ENCODE assay signal across 16 cellular contexts in genomic region chr10:118531105-118531851, GRCh38.
DNase-seq lines count a peak whose midpoint lies in the region; ATAC-seq, FAIRE-seq and TF ChIP-seq lines count a peak whose summit lies in the region.
"Had no signal": no experiment of that assay in that cellular context is flagged by ENCODE, and none has a peak within 500 bp of the region (broad histone marks: within the 10 kb centered on the region; RNA-seq: fewer than 3 reads in every experiment).

No MANE protein-coding gene starts in this region.

- peaks cover 3% of the 10 kb centered on the region for H3K27me3 Mint-ChIP-seq in HFFc6 (ENCODE audit: insufficient read depth)
- peaks cover 10 to 27% (median 13%) of the 10 kb centered on the region in 5 donors for H3K27me3 Mint-ChIP-seq in naive thymus-derived CD8-positive, alpha-beta T cell

- peaks cover 14% of the 10 kb centered on the region for H3K4me1 Mint-ChIP-seq in HFFc6 (ENCODE audit: low read depth)
- no peaks in the 10 kb centered on the region for H3K4me1 Mint-ChIP-seq in naive thymus-derived CD8-positive, alpha-beta T cell
- H3K4me1 Mint-ChIP-seq: stimulated activated naive B cell treated with anti-CD40 and anti-IgM and Interleukin-4, amounts not matched to agents 10 μg/mL and 1 μg/mL and 100 μg/mL, for 72 hours had no signal

- H3K36me3 Mint-ChIP-seq in HFFc6 (ENCODE audit: low read depth), result no peaks in the 10 kb centered on the region
- H3K36me3 Mint-ChIP-seq in naive thymus-derived CD8-positive, alpha-beta T cell, result no peaks in the 10 kb centered on the region
- H3K36me3 Mint-ChIP-seq: activated naive CD8-positive, alpha-beta T cell; stimulated activated naive B cell treated with anti-CD40 and anti-IgM and Interleukin-4, amounts not matched to agents 10 μg/mL and 1 μg/mL and 100 μg/mL, for 72 hours had no signal

- POLR2A ChIA-PET in naive thymus-derived CD8-positive, alpha-beta T cell (lab: Charles Lee), result no interaction called here

- intact Hi-C loops in left ventricle myocardium superior (cut with micrococcal nuclease), result no loop called here

- peak overlapping the region; percentile 4; the same call in 1 of the 2 replicates for H3K4me3 Mint-ChIP-seq in HFFc6
- H3K4me3 Mint-ChIP-seq in naive thymus-derived CD8-positive, alpha-beta T cell, result peak overlapping the region in 1 of 10 donors; percentile 12
- H3K4me3 Mint-ChIP-seq: activated naive CD8-positive, alpha-beta T cell; stimulated activated naive B cell treated with anti-CD40 and anti-IgM and Interleukin-4, amounts not matched to agents 10 μg/mL and 1 μg/mL and 100 μg/mL, for 72 hours; T-helper 1 cell treated with Interleukin-12 subunit alpha and Interleukin-12 subunit beta and Interleukin-4 antibody, amounts not matched to agents 30 μg/mL and 1 μg/mL, for 36 hours had no signal

- FAIRE-seq in GM12891 (lab: Jason Lieb, UNC), result no peak

- DNase-seq in AG20443 (ENCODE audit: low spot score), result peak; percentile 56
- DNase-seq in HFFc6, result no peak
- DNase-seq in SHP77 treated with DMSO at 0.1 percent for 48 hours (lab: John Stamatoyannopoulos, UW), result peak; percentile 34
- no peak for DNase-seq in left ventricle myocardium superior
- DNase-seq in GM12891 (ENCODE audit: insufficient read length, low spot score), result no peak
- no peak for DNase-seq in naive thymus-derived CD8-positive, alpha-beta T cell
- no peak for DNase-seq in C1 segment of cervical spinal cord (lab: John Stamatoyannopoulos, UW)
- DNase-seq: BE2C; esophagus squamous epithelium; H7; NCI-H1436 treated with DMSO at 0.1 percent for 48 hours; stimulated activated CD4-positive, alpha-beta T cell treated with anti-CD3 and anti-CD28 coated beads, Interleukin-2, amount 100 ng/mL, for 48 hours; stimulated activated naive B cell treated with anti-CD40 and anti-IgM and Interleukin-4, amounts not matched to agents 10 μg/mL and 1 μg/mL and 100 μg/mL, for 72 hours had no signal

- TF ChIP-seq CTCF in HFFc6 (IDR thresholded peaks at IDR 0.05), result no peak

- no peak for TF ChIP-seq POLR2A in GM12891 (IDR thresholded peaks at IDR 0.05; ENCODE audit: low read depth, low read length)

- H3K27ac Mint-ChIP-seq in HFFc6, result no peak overlapping the region
- no peak overlapping the region for H3K27ac Mint-ChIP-seq in naive thymus-derived CD8-positive, alpha-beta T cell
- H3K27ac Mint-ChIP-seq: activated naive CD8-positive, alpha-beta T cell; stimulated activated naive B cell treated with anti-CD40 and anti-IgM and Interleukin-4, amounts not matched to agents 10 μg/mL and 1 μg/mL and 100 μg/mL, for 72 hours; T-helper 1 cell treated with Interleukin-12 subunit alpha and Interleukin-12 subunit beta and Interleukin-4 antibody, amounts not matched to agents 30 μg/mL and 1 μg/mL, for 36 hours had no signal

- peak; percentile 47 for ATAC-seq in left ventricle myocardium superior
- ATAC-seq in naive thymus-derived CD8-positive, alpha-beta T cell, result no peak
- ATAC-seq in GM21423 (IDR thresholded peaks at IDR 0.05; ENCODE audit: unreplicated experiment), result no peak
- ATAC-seq: stimulated activated naive B cell treated with anti-CD40 and anti-IgM and Interleukin-4, amounts not matched to agents 10 μg/mL and 1 μg/mL and 100 μg/mL, for 72 hours had no signal

- no peaks in the 10 kb centered on the region for H3K9me3 Mint-ChIP-seq in HFFc6
- no peaks in the 10 kb centered on the region for H3K9me3 Mint-ChIP-seq in naive thymus-derived CD8-positive, alpha-beta T cell
- H3K9me3 Mint-ChIP-seq: stimulated activated naive B cell treated with anti-CD40 and anti-IgM and Interleukin-4, amounts not matched to agents 10 μg/mL and 1 μg/mL and 100 μg/mL, for 72 hours; T-helper 1 cell treated with Interleukin-12 subunit alpha and Interleukin-12 subunit beta and Interleukin-4 antibody, amounts not matched to agents 30 μg/mL and 1 μg/mL, for 36 hours had no signal

TF ChIP-seq in GM12891, 5 proteins besides CTCF, POLR2A, EP300 and RAD21:
- TF ChIP-seq SPI1 (IDR thresholded peaks at IDR 0.05; ENCODE audit: low read depth, low read length), result no peak
- no peak for TF ChIP-seq POLR2AphosphoS5 (IDR thresholded peaks at IDR 0.05; ENCODE audit: low read depth, low read length)
- no peak for TF ChIP-seq PAX5 (IDR thresholded peaks at IDR 0.05; ENCODE audit: insufficient read depth, low read length, severe bottlenecking)
- TF ChIP-seq TAF1 (IDR thresholded peaks at IDR 0.05; ENCODE audit: low read depth, low read length), result no peak
- TF ChIP-seq POU2F2 (IDR thresholded peaks at IDR 0.05; ENCODE audit: low read depth, low read length), result no peak

Comparison
In these comparisons a context has a peak if more than half of its experiments do, and no peak if none do; other contexts are left out.
1. DNase-seq: peak in AG20443 (single experiment) and SHP77 treated with DMSO at 0.1 percent for 48 hours (single experiment); none in HFFc6 (single experiment), left ventricle myocardium superior (single experiment), GM12891 (single experiment), naive thymus-derived CD8-positive, alpha-beta T cell (0 of 10) and C1 segment of cervical spinal cord (0 of 14).